In the genomic region with DNA sequence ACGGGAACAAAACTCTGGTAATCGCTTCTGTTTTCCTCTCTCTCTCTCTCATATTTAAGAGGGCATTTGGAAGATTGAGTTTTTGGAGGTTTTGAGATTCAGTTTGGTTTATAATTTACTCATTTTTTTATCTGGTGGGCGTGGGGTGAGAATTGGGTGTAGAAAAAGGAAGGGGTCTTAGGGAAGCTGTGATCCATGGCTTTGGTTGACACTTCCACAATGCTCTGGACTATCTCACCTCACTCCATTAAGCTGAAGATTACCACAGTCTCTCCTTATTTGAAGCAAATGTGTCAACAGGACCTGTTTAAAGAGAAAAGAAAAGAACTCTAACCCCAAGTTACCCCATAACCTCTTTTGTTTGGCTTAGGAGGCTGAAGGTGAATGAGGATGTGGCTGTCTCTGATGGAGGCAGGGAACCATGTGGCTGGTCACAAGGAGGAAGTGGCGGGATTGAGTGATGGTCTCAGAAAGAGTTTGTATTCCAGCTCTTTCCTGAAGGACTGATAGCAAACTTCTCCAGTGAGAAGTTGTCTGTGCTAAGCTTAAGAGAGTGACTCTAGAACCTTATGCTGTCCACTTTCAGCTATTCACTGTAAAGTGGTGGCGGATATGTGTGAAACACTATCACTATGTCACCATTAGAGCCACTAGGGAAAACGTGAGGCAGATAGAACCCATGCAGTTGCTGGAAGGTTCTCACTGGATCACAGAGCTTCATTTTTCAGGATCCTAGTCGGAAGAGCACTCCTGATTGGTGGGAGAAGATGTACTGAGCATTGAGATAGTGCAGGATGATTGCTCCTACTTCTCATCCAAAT, we compare ENCODE assay signal across 9 cellular contexts. TPM values are rescaled to one million over a fixed set of nuclear protein-coding genes. Genes with fewer than 3 reads are reported as not detected.
A peak's percentile ranks its signal among the peaks of the same experiment; 100 is the strongest.
DNase-seq lines count a peak whose midpoint lies in the region; TF ChIP-seq lines count a peak whose summit lies in the region.
"Had no signal": no experiment of that assay in that cellular context is flagged by ENCODE, and none has a peak within 500 bp of the region (broad histone marks: within the 10 kb centered on the region; RNA-seq: fewer than 3 reads in every experiment).

No MANE protein-coding gene starts in this region.

- TF ChIP-seq CTCF in cardiac fibroblast (IDR thresholded peaks at IDR 0.05; ENCODE audit: low read depth, low read length): no peak

- WGBS in mesodermal cell (ENCODE audit: insufficient coverage in 2 of 2), 2 experiments: 7 to 40% methylated on average over 1 to 2 of the region's 7 CpGs

- H3K4me1 Mint-ChIP-seq in activated T-cell treated with anti-CD3 and anti-CD28 coated beads, Interleukin-2, amount 50 U/mL, for 24 hours (ENCODE audit: low read depth): peaks cover 15% of the 10 kb centered on the region

- H3K36me3 ChIP-seq in mesodermal cell (ENCODE audit: control insufficient read depth, insufficient read depth, low read length): no peaks in the 10 kb centered on the region
- H3K36me3 ChIP-seq: adrenal gland had no signal

- H3K27ac ChIP-seq in mesodermal cell (ENCODE audit: low read depth, low read length, severe bottlenecking): peak overlapping the region; percentile 78

- no peaks in the 10 kb centered on the region for H3K9me3 Mint-ChIP-seq in activated T-cell treated with anti-CD3 and anti-CD28 coated beads, Interleukin-2, amount 50 U/mL, for 24 hours

- H3K9me3 ChIP-seq in mesodermal cell (ENCODE audit: control insufficient read depth, low read length): no peaks in the 10 kb centered on the region
- H3K9me3 ChIP-seq: adrenal gland had no signal

- H3K36me3 Mint-ChIP-seq in activated T-cell treated with anti-CD3 and anti-CD28 coated beads, Interleukin-2, amount 50 U/mL, for 24 hours (ENCODE audit: low read depth): no peaks in the 10 kb centered on the region

- no peak overlapping the region for H3K27ac Mint-ChIP-seq in activated T-cell treated with anti-CD3 and anti-CD28 coated beads, Interleukin-2, amount 50 U/mL, for 24 hours

- DNase-seq in activated T-cell treated with anti-CD3 and anti-CD28 coated beads, Interleukin-2, amount 50 U/mL, for 24 hours: no peak
- no peak for DNase-seq in activated T-cell treated with anti-CD3 and anti-CD28 coated beads, Interleukin-2, amount 50 U/mL, for 1 hour
- DNase-seq in NCI-H748 treated with DMSO at 0.1 percent for 48 hours (lab: John Stamatoyannopoulos, UW) (peak; percentile 29), cardiac fibroblast (ENCODE audit: low read depth in 2 of 2) (peak in 1 of 2 donors; percentile 5), cortex of kidney (lab: John Stamatoyannopoulos, UW) (no peak), DMS79 treated with DMSO at 0.1 percent for 48 hours (lab: John Stamatoyannopoulos, UW) (no peak), GM03348 (ENCODE audit: low spot score) (no peak)

- peaks cover 5% of the 10 kb centered on the region for H3K4me1 ChIP-seq in mesodermal cell (ENCODE audit: control insufficient read depth, insufficient read depth, low read length, poor library complexity, severe bottlenecking)

- peak overlapping the region; percentile 55 for H3K4me3 Mint-ChIP-seq in activated T-cell treated with anti-CD3 and anti-CD28 coated beads, Interleukin-2, amount 50 U/mL, for 24 hours

- H3K27me3 Mint-ChIP-seq in activated T-cell treated with anti-CD3 and anti-CD28 coated beads, Interleukin-2, amount 50 U/mL, for 24 hours: peaks cover 52% of the 10 kb centered on the region

- H3K4me3 ChIP-seq in cardiac fibroblast (replicated peaks in 1 of 2; ENCODE audit: low read depth in 2 of 2, low read length in 2 of 2): peak overlapping the region; percentile 61 to 62
- H3K4me3 ChIP-seq in mesodermal cell (ENCODE audit: extremely low read depth, insufficient read depth, low read length, poor library complexity, severe bottlenecking): peak overlapping the region; percentile 64

RNA-seq across cellular contexts. Expression of a gene that starts 0.9 kb away (rescaled TPM):
- polyA plus RNA-seq in mesodermal cell (2013, experiment 1 of 2): 3.5 TPM
- 3.7 TPM for polyA plus RNA-seq in mesodermal cell (2013, experiment 2 of 2)
